8 cellular contexts compared by ENCODE assay signal in genomic region chr5:90940227-90940995, GRCh38.
DNase-seq lines count a peak whose midpoint lies in the region; ATAC-seq and TF ChIP-seq lines count a peak whose summit lies in the region.

No MANE protein-coding gene starts in this region.

- H3K4me3 Mint-ChIP-seq in activated CD4-positive, alpha-beta memory T cell treated with anti-CD3 and anti-CD28 coated beads, Interleukin-2, amount 10 ng/mL, durations not matched to agents 7 days and 5 days, result no peak overlapping the region

- no peak overlapping the region for H3K4me3 ChIP-seq in HCT116 (replicated peaks in 1 of 2; ENCODE audit: low read depth in 1 of 2, low read length in 2 of 2)
- H3K4me3 ChIP-seq in coronary artery, result no peak overlapping the region

- ATAC-seq in HCT116, result peak; percentile 87

- no peak for TF ChIP-seq CTCF in HCT116 (IDR thresholded peaks at IDR 0.05 in 2 of 3, conservative IDR thresholded peaks at IDR 0.05 in 1 of 3; ENCODE audit: borderline replicate concordance in 1 of 3, insufficient read depth in 1 of 3, low read depth in 2 of 3, low read length in 2 of 3)
- no peak for TF ChIP-seq CTCF in coronary artery (IDR thresholded peaks at IDR 0.05)

- H3K27me3 Mint-ChIP-seq in activated CD4-positive, alpha-beta memory T cell treated with anti-CD3 and anti-CD28 coated beads, Interleukin-2, amount 10 ng/mL, durations not matched to agents 7 days and 5 days, result no peaks in the 10 kb centered on the region

- H3K27ac Mint-ChIP-seq in activated CD4-positive, alpha-beta memory T cell treated with anti-CD3 and anti-CD28 coated beads, Interleukin-2, amount 10 ng/mL, durations not matched to agents 7 days and 5 days, result no peak overlapping the region

- peak overlapping the region; percentile 83 for H2AFZ ChIP-seq in HCT116 (ENCODE audit: low read depth, low read length, poor library complexity, severe bottlenecking)

- H3K9me3 Mint-ChIP-seq in activated CD4-positive, alpha-beta memory T cell treated with anti-CD3 and anti-CD28 coated beads, Interleukin-2, amount 10 ng/mL, durations not matched to agents 7 days and 5 days, result no peaks in the 10 kb centered on the region

- DNase-seq in NCI-H345 (lab: John Stamatoyannopoulos, UW) (peak; percentile 49), NCI-H345 treated with DMSO at 0.1 percent for 48 hours (lab: John Stamatoyannopoulos, UW; ENCODE audit: unreplicated experiment) (no peak), HCT116 (ENCODE audit: low read depth, low spot score) (no peak), NCI-H1092 (lab: John Stamatoyannopoulos, UW) (peak; percentile 37), iPS DF 19.7 (ENCODE audit: low read depth, low spot score) (peak; percentile 78), coronary artery (ENCODE audit: low spot score) (no peak)
- DNase-seq in activated CD4-positive, alpha-beta memory T cell treated with anti-CD3 and anti-CD28 coated beads, Interleukin-2, amount 10 ng/mL, durations not matched to agents 7 days and 5 days, result peak; percentile 44
- peak; percentile 21 for DNase-seq in stimulated activated CD4-positive, alpha-beta T cell treated with anti-CD3 and anti-CD28 coated beads, Interleukin-4, amount 100 ng/mL, for 24 hours

- H3K9ac ChIP-seq in HCT116 (ENCODE audit: low read length), result no peak overlapping the region

- no peaks in the 10 kb centered on the region for H4K20me1 ChIP-seq in HCT116 (ENCODE audit: insufficient read depth)

- H3K27ac ChIP-seq in HCT116 (ENCODE audit: low read depth, low read length), result no peak overlapping the region
- no peak overlapping the region for H3K27ac ChIP-seq in coronary artery

- H3K9me3 ChIP-seq in HCT116 (ENCODE audit: control insufficient read depth in 1 of 2, insufficient read depth in 1 of 2, low read depth in 1 of 2, low read length in 2 of 2), result no peaks in the 10 kb centered on the region

- no peaks in the 10 kb centered on the region for H3K9me2 ChIP-seq in HCT116 (ENCODE audit: insufficient read depth)

- RAD21 ChIA-PET in HCT116 (lab: Charles Lee; ENCODE audit: low non-redundant PET in 1 of 2, low total read pairs in 2 of 2, uncharacterized antibody in 2 of 2, unreplicated experiment in 2 of 2), result interaction anchor here in 1 of 2 experiments (0.6 kb wide), 1 partner anchor 321 kb away, joined by 3 read pairs; no protein-coding TSS in a partner anchor

- intact Hi-C loops in HCT116 (cut with micrococcal nuclease), result no loop called here

- H3K4me2 ChIP-seq in HCT116 (ENCODE audit: low read length), result peak overlapping the region; percentile 12; the same call in 1 of the 2 replicates

- no peak for TF ChIP-seq RAD21 in HCT116 (IDR thresholded peaks at IDR 0.05; ENCODE audit: low read depth)

- no peak for TF ChIP-seq POLR2A in HCT116 (IDR thresholded peaks at IDR 0.05; ENCODE audit: borderline replicate concordance, extremely low read depth, insufficient read depth, insufficient read length)

- no peaks in the 10 kb centered on the region for H3K36me3 Mint-ChIP-seq in activated CD4-positive, alpha-beta memory T cell treated with anti-CD3 and anti-CD28 coated beads, Interleukin-2, amount 10 ng/mL, durations not matched to agents 7 days and 5 days (ENCODE audit: low read depth)

- no TSS peak for BruUV-seq in HCT116 (replicated peaks; lab: Mats Ljungman, UMichigan)

- no peaks in the 10 kb centered on the region for H3K79me2 ChIP-seq in HCT116 (ENCODE audit: insufficient read depth, low read length)

- no peaks in the 10 kb centered on the region for H3K36me3 ChIP-seq in HCT116 (ENCODE audit: control insufficient read depth in 1 of 2, insufficient read depth in 2 of 2, low read length in 2 of 2)

- POLR2A ChIA-PET in HCT116 (lab: Charles Lee), result no interaction called here
- POLR2A ChIA-PET in activated CD4-positive, alpha-beta memory T cell treated with anti-CD3 and anti-CD28 coated beads, Interleukin-2, amount 10 ng/mL, durations not matched to agents 7 days and 5 days (lab: Charles Lee), result no interaction called here

- H3K27me3 ChIP-seq in HCT116 (ENCODE audit: insufficient read depth, low read length), result no peaks in the 10 kb centered on the region

- peaks cover 7% of the 10 kb centered on the region for H3K4me1 Mint-ChIP-seq in activated CD4-positive, alpha-beta memory T cell treated with anti-CD3 and anti-CD28 coated beads, Interleukin-2, amount 10 ng/mL, durations not matched to agents 7 days and 5 days

- CTCF ChIA-PET in HCT116 (lab: Charles Lee), result interaction anchor here (1.3 kb wide), 1 partner anchor 8 kb away, joined by 4 read pairs; no protein-coding TSS in a partner anchor
- CTCF ChIA-PET in activated CD4-positive, alpha-beta memory T cell treated with anti-CD3 and anti-CD28 coated beads, Interleukin-2, amount 10 ng/mL, durations not matched to agents 7 days and 5 days (lab: Charles Lee), result interaction anchor here (0.8 kb wide), 1 partner anchor 8 kb away, joined by 3 read pairs; no protein-coding TSS in a partner anchor

- H3K4me1 ChIP-seq in HCT116 (ENCODE audit: control insufficient read depth in 1 of 2, insufficient read depth in 2 of 2, low read length in 2 of 2), result peaks cover 2 to 11% of the 10 kb centered on the region in 2 experiments; a peak in 3 of 4 replicates

TF ChIP-seq in HCT116, 20 proteins besides CTCF, POLR2A, EP300 and RAD21:
- TF ChIP-seq CEBPB (IDR thresholded peaks at IDR 0.05; ENCODE audit: low read depth) (no peak), EZH2 (IDR thresholded peaks at IDR 0.05) (no peak), TCF7L2 (IDR thresholded peaks at IDR 0.05; ENCODE audit: borderline replicate concordance, extremely low read depth, insufficient read depth, insufficient read length) (no peak), SIN3A (IDR thresholded peaks at IDR 0.05; ENCODE audit: low read depth) (no peak), ZNF274 (IDR thresholded peaks at IDR 0.05; ENCODE audit: low read depth, low read length) (no peak), EZH2phosphoT487 (IDR thresholded peaks at IDR 0.05; ENCODE audit: borderline replicate concordance) (no peak), YY1 (IDR thresholded peaks at IDR 0.05; ENCODE audit: extremely low read depth, insufficient replicate concordance, low read depth, low read length) (no peak), SRF (IDR thresholded peaks at IDR 0.05; ENCODE audit: low read depth) (no peak), EGR1 (IDR thresholded peaks at IDR 0.05; ENCODE audit: low read depth) (no peak), ELF1 (IDR thresholded peaks at IDR 0.05; ENCODE audit: borderline replicate concordance, low read depth) (no peak), ZBTB33 (IDR thresholded peaks at IDR 0.05; ENCODE audit: extremely low read depth, insufficient replicate concordance, low read length) (no peak), FOSL1 (IDR thresholded peaks at IDR 0.05; ENCODE audit: low read depth) (no peak), POLR2AphosphoS5 (IDR thresholded peaks at IDR 0.05; ENCODE audit: low read depth, low read length) (no peak)
- TF ChIP-seq, protein P1, sequence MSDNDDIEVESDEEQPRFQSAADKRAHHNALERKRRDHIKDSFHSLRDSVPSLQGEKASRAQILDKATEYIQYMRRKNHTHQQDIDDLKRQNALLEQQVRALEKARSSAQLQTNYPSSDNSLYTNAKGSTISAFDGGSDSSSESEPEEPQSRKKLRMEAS (IDR thresholded peaks at IDR 0.05), result no peak
TF ChIP-seq in HCT116: peak in this region for 0.

Comparison
In these comparisons a context has a peak if more than half of its experiments do, and no peak if none do; other contexts are left out.
1. DNase-seq: peak in NCI-H345 (single experiment), NCI-H1092 (single experiment), activated CD4-positive, alpha-beta memory T cell treated with anti-CD3 and anti-CD28 coated beads, Interleukin-2, amount 10 ng/mL, durations not matched to agents 7 days and 5 days (single experiment), iPS DF 19.7 (single experiment) and stimulated activated CD4-positive, alpha-beta T cell treated with anti-CD3 and anti-CD28 coated beads, Interleukin-4, amount 100 ng/mL, for 24 hours (single experiment); none in NCI-H345 treated with DMSO at 0.1 percent for 48 hours (single experiment), HCT116 (single experiment) and coronary artery (single experiment).